8 cellular contexts compared by ENCODE assay signal in genomic region chr17:65137076-65137935, GRCh38. TPM values are rescaled to one million over a fixed set of nuclear protein-coding genes. Genes with fewer than 3 reads are reported as not detected.
DNase-seq lines count a peak whose midpoint lies in the region; ATAC-seq, FAIRE-seq and TF ChIP-seq lines count a peak whose summit lies in the region.

TSS of gene RGS9 (plus strand) at chr17:65137370. CDS start at chr17:65137541, 171 bp downstream.

- peak; percentile 95 to 99 (median 97) for TF ChIP-seq CTCF in sigmoid colon (IDR thresholded peaks at IDR 0.05)

- no peaks in the 10 kb centered on the region for H3K9me3 ChIP-seq in sigmoid colon

- 3 to 5% methylated on average over 53 of the region's 53 CpGs for WGBS in sigmoid colon, 2 donors

- H3K4me1 ChIP-seq in sigmoid colon = peaks cover 0 to 28% (median 8%) of the 10 kb centered on the region in 4 donors

- TF ChIP-seq POLR2A in GM12892 (IDR thresholded peaks at IDR 0.05; ENCODE audit: low read depth, low read length) (no peak), sigmoid colon (IDR thresholded peaks at IDR 0.05) (no peak)

- H3K27ac ChIP-seq in sigmoid colon = peak within 1 kb of the TSS; percentile 19 to 72 (median 58)

- ATAC-seq in HG02759 (IDR thresholded peaks at IDR 0.05; ENCODE audit: unreplicated experiment) = peak; percentile 94

- no peaks in the 10 kb centered on the region for H3K36me3 ChIP-seq in sigmoid colon

- TF ChIP-seq EP300 in sigmoid colon (IDR thresholded peaks at IDR 0.05) = no peak

- peak; percentile 96 for FAIRE-seq in GM12892 (lab: Jason Lieb, UNC)

- intact Hi-C loops in sigmoid colon (cut with DNase I) = loop anchor here (2.0 to 10.0 kb wide), 5 partner anchors 31 to 473 kb away; partner anchors contain the start of genes GNA13 and SMURF2

- no peaks in the 10 kb centered on the region for H3K27me3 ChIP-seq in sigmoid colon

- DNase-seq in GM12892 (ENCODE audit: insufficient read length) = peak; percentile 85
- DNase-seq in NCI-H128 (lab: John Stamatoyannopoulos, UW; ENCODE audit: unreplicated experiment) = peak; percentile 39
- DNase-seq in T-helper 9 cell = peak; percentile 85
- DNase-seq in astrocyte of the hippocampus (ENCODE audit: low read depth, low spot score) = peak; percentile 88
- peak; percentile 58 for DNase-seq in iPS DF 4.7 (ENCODE audit: extremely low read depth, low spot score)
- peak; percentile 93 for DNase-seq in sigmoid colon
- DNase-seq in NCI-H446 treated with DMSO at 0.1 percent for 48 hours (lab: John Stamatoyannopoulos, UW) = no peak

- peak within 1 kb of the TSS; percentile 47 to 66 (median 53) for H3K4me3 ChIP-seq in sigmoid colon

RNA-seq across cellular contexts. Expression of gene RGS9, which starts in this region (rescaled TPM):
- 29.1 TPM for polyA plus RNA-seq in GM12892 (2012; ENCODE audit: missing spikeins)
- total RNA-seq in sigmoid colon = 10 to 100 TPM; 12.4 to 30.5 (median 19.3) TPM
- 10 to 100 TPM in 2 of 3 donors, 1 to 10 TPM in 1; 5.0 to 16.9 (median 10.8) TPM for polyA plus RNA-seq in sigmoid colon
